1 cellular context compared by ENCODE assay signal in genomic region chr14:52348796-52349195, GRCh38.
TF ChIP-seq lines count a peak whose summit lies in the region.

No MANE protein-coding gene starts in this region.

TF ChIP-seq in H1, 55 proteins besides CTCF, POLR2A, EP300 and RAD21 (continued from another document):
- TF ChIP-seq CEBPB (IDR thresholded peaks at IDR 0.05; ENCODE audit: low read depth, low read length) (no peak), SIRT6 (IDR thresholded peaks at IDR 0.05; ENCODE audit: low read length) (no peak), CBX8 (IDR thresholded peaks at IDR 0.05; ENCODE audit: borderline replicate concordance, low read depth, low read length) (no peak), SUZ12 (IDR thresholded peaks at IDR 0.05; ENCODE audit: low read length) (no peak), HDAC2 (IDR thresholded peaks at IDR 0.05; ENCODE audit: borderline replicate concordance in 1 of 2, low read depth in 2 of 2, low read length in 2 of 2) (no peak), SP2 (IDR thresholded peaks at IDR 0.05; ENCODE audit: low read length) (no peak), KDM5A (IDR thresholded peaks at IDR 0.05; ENCODE audit: low read length) (no peak), POLR2AphosphoS5 (IDR thresholded peaks at IDR 0.05; ENCODE audit: low read depth, low read length) (no peak), CHD1 (IDR thresholded peaks at IDR 0.05; ENCODE audit: low read depth, low read length) (no peak), EZH2 (IDR thresholded peaks at IDR 0.05; ENCODE audit: low read depth, low read length, severe bottlenecking) (no peak)
